In the genomic region with DNA sequence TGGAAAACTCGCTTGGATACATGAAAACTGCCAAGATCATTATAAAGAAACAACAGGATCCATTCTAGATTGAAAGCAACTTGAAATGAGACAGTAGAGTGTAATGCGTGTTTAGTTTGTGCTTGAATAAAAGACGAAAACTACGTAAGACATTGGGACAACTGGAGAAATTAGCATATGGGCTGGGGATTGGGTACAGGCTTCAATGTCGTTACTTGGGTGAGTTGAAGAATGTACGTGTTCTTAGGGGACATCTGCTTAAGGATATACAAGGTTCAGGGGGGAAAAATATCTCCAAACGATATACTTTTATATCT, we compare ENCODE assay signal across 6 cellular contexts. TPM values are rescaled to one million over a fixed set of nuclear protein-coding genes. Genes with fewer than 3 reads are reported as not detected.
DNase-seq lines count a peak whose midpoint lies in the region; FAIRE-seq and TF ChIP-seq lines count a peak whose summit lies in the region.

No MANE protein-coding gene starts in this region.

- H3K79me2 ChIP-seq in endothelial cell of umbilical vein (ENCODE audit: control insufficient read depth, insufficient read depth, low read length), result peaks cover 7% of the 10 kb centered on the region

- peaks cover 9% of the 10 kb centered on the region for H3K4me1 ChIP-seq in endothelial cell of umbilical vein (ENCODE audit: control insufficient read depth, extremely low read depth, insufficient read depth, low read length)

- no TSS peak for BruUV-seq in endothelial cell of umbilical vein (replicated peaks; lab: Mats Ljungman, UMichigan)

- intact Hi-C loops in endothelial cell of umbilical vein (cut with micrococcal nuclease), result loop anchor here (1.0 to 2.0 kb wide), 5 partner anchors 22 to 76 kb away; partner anchors contain the start of genes ZNF497, ZNF544, ZNF837 and ZSCAN22

- peak overlapping the region; percentile 91 for H3K4me3 Mint-ChIP-seq in activated CD4-positive, alpha-beta T cell treated with anti-CD3 and anti-CD28 coated beads, Interleukin-2, amount 10 ng/mL, durations not matched to agents 7 days and 5 days

- no peaks in the 10 kb centered on the region for H4K20me1 ChIP-seq in endothelial cell of umbilical vein (replicated peaks; ENCODE audit: control insufficient read depth, extremely low read depth, insufficient read depth, low read length)

- no peaks in the 10 kb centered on the region for H3K9me3 ChIP-seq in endothelial cell of umbilical vein (replicated peaks; ENCODE audit: control insufficient read depth, insufficient read depth, low read length)

- peak overlapping the region; percentile 40 to 68 (median 49) for H3K4me3 ChIP-seq in endothelial cell of umbilical vein (replicated peaks in 1 of 3; ENCODE audit: insufficient read depth in 1 of 3, low read depth in 1 of 3, low read length in 3 of 3)
- H3K4me3 ChIP-seq in skin epidermis, result peak overlapping the region; percentile 50 to 91 (median 80)

- TF ChIP-seq POLR2A in endothelial cell of umbilical vein (IDR thresholded peaks at IDR 0.05; ENCODE audit: low read depth, low read length), result no peak

- CTCF ChIA-PET in activated CD4-positive, alpha-beta T cell treated with anti-CD3 and anti-CD28 coated beads, Interleukin-2, amount 10 ng/mL, durations not matched to agents 7 days and 5 days (lab: Charles Lee), result interaction anchor here (1.3 kb wide), 1 partner anchor 19 kb away, joined by 3 read pairs; no protein-coding TSS in a partner anchor
- CTCF ChIA-PET in endothelial cell of umbilical vein (lab: Charles Lee), result interaction anchor here (0.6 kb wide), 1 partner anchor 76 kb away, joined by 3 read pairs; no protein-coding TSS in a partner anchor

- H3K36me3 ChIP-seq in endothelial cell of umbilical vein (ENCODE audit: control insufficient read depth in 2 of 2, extremely low read depth in 1 of 2, insufficient read depth in 2 of 2, low read length in 2 of 2), result peaks cover 0 to 9% of the 10 kb centered on the region in 2 experiments

- H3K4me1 Mint-ChIP-seq in activated CD4-positive, alpha-beta T cell treated with anti-CD3 and anti-CD28 coated beads, Interleukin-2, amount 10 ng/mL, durations not matched to agents 7 days and 5 days, result peaks cover 44% of the 10 kb centered on the region

- H2AFZ ChIP-seq in endothelial cell of umbilical vein (ENCODE audit: low read depth, low read length), result peak overlapping the region; percentile 79

- DNase-seq in activated CD4-positive, alpha-beta T cell treated with anti-CD3 and anti-CD28 coated beads, Interleukin-2, amount 10 ng/mL, durations not matched to agents 7 days and 5 days, result no peak
- no peak for DNase-seq in activated CD4-positive, alpha-beta T cell treated with anti-CD3 and anti-CD28 coated beads for 1 hour
- DNase-seq in endothelial cell of umbilical vein (ENCODE audit: low read depth, low spot score) (no peak), RKO (ENCODE audit: low spot score) (no peak)
- DNase-seq in effector CD8-positive, alpha-beta T cell (lab: John Stamatoyannopoulos, UW), result no peak

- H3K4me2 ChIP-seq in endothelial cell of umbilical vein (ENCODE audit: insufficient read depth, low read length), result peak overlapping the region; percentile 90

- H3K36me3 Mint-ChIP-seq in activated CD4-positive, alpha-beta T cell treated with anti-CD3 and anti-CD28 coated beads, Interleukin-2, amount 10 ng/mL, durations not matched to agents 7 days and 5 days (ENCODE audit: low read depth), result peaks cover 75% of the 10 kb centered on the region

- POLR2A ChIA-PET in activated CD4-positive, alpha-beta T cell treated with anti-CD3 and anti-CD28 coated beads, Interleukin-2, amount 10 ng/mL, durations not matched to agents 7 days and 5 days (lab: Charles Lee), result no interaction called here
- POLR2A ChIA-PET in endothelial cell of umbilical vein (lab: Charles Lee), result interaction anchor here (0.7 to 1.0 kb wide), 2 partner anchors 26 to 77 kb away, joined by 3 to 5 read pairs; partner anchors contain the start of genes ZNF544 and ZNF8

- no peak for FAIRE-seq in endothelial cell of umbilical vein (lab: Jason Lieb, UNC)

- no peaks in the 10 kb centered on the region for H3K9me1 ChIP-seq in endothelial cell of umbilical vein (replicated peaks; ENCODE audit: control insufficient read depth, extremely low read depth, insufficient read depth, low read length)

- peak overlapping the region; percentile 95 for H3K27ac ChIP-seq in endothelial cell of umbilical vein (ENCODE audit: insufficient read depth, low read depth, low read length)
- peak overlapping the region in 19 of 21 experiments; percentile 13 to 96 (median 84) for H3K27ac ChIP-seq in skin epidermis

- dilution Hi-C loops in endothelial cell of umbilical vein (cut with MboI; ENCODE audit: extremely low pct_ligation_motif_present, low sequenced_read_pairs), result no loop called here

- H3K9me3 Mint-ChIP-seq in activated CD4-positive, alpha-beta T cell treated with anti-CD3 and anti-CD28 coated beads, Interleukin-2, amount 10 ng/mL, durations not matched to agents 7 days and 5 days, result peaks cover 16% of the 10 kb centered on the region

- H3K27ac Mint-ChIP-seq in activated CD4-positive, alpha-beta T cell treated with anti-CD3 and anti-CD28 coated beads, Interleukin-2, amount 10 ng/mL, durations not matched to agents 7 days and 5 days, result peak overlapping the region; percentile 98

- no peaks in the 10 kb centered on the region for H3K27me3 Mint-ChIP-seq in activated CD4-positive, alpha-beta T cell treated with anti-CD3 and anti-CD28 coated beads, Interleukin-2, amount 10 ng/mL, durations not matched to agents 7 days and 5 days

- H3K9ac ChIP-seq in endothelial cell of umbilical vein (replicated peaks; ENCODE audit: extremely low read depth, insufficient read depth, low read length), result peak overlapping the region; percentile 66

- TF ChIP-seq CTCF in endothelial cell of umbilical vein (IDR thresholded peaks at IDR 0.05; ENCODE audit: extremely low read depth in 1 of 2, insufficient read depth in 1 of 2, low read depth in 1 of 2, low read length in 2 of 2), result no peak

- H3K27me3 ChIP-seq in endothelial cell of umbilical vein (ENCODE audit: control insufficient read depth in 2 of 2, insufficient read depth in 2 of 2, low read length in 2 of 2), result no peaks in the 10 kb centered on the region

RNA-seq across cellular contexts. Expression of gene ERVK3-1, which starts 0.5 kb away (rescaled TPM):
- 10 to 100 TPM; 57.0 to 59.5 TPM for total RNA-seq in activated CD4-positive, alpha-beta T cell treated with anti-CD3 and anti-CD28 coated beads, Interleukin-2, amount 10 ng/mL, durations not matched to agents 7 days and 5 days
- 25.8 and 28.4 TPM in 2 replicates for total RNA-seq in endothelial cell of umbilical vein
- polyA plus RNA-seq in endothelial cell of umbilical vein, result 25.9 and 29.3 TPM in 2 replicates
- polyA plus RNA-seq in endothelial cell of umbilical vein (2011; cell fraction: cytosol; rRNA removed), result 28.0 and 29.4 TPM in 2 replicates
- 122 and 125 TPM in 2 replicates for polyA plus RNA-seq in endothelial cell of umbilical vein (2011; cell fraction: nucleus; rRNA removed)
- 26.8 and 34.9 TPM in 2 replicates for polyA plus RNA-seq in endothelial cell of umbilical vein (2012)
- polyA minus RNA-seq in endothelial cell of umbilical vein, result 29.3 and 30.2 TPM in 2 replicates
- 14.8 TPM for polyA minus RNA-seq in endothelial cell of umbilical vein (2011; cell fraction: cytosol; rRNA and poly(A)+ RNA removed)
- polyA minus RNA-seq in endothelial cell of umbilical vein (2011; cell fraction: nucleus; rRNA and poly(A)+ RNA removed), result 61.4 and 66.4 TPM in 2 replicates

RNA-seq across cellular contexts. Expression of gene ZSCAN22, which starts 22.1 kb away (rescaled TPM):
- 1 to 10 TPM; 4.3 to 5.0 TPM for total RNA-seq in activated CD4-positive, alpha-beta T cell treated with anti-CD3 and anti-CD28 coated beads, Interleukin-2, amount 10 ng/mL, durations not matched to agents 7 days and 5 days
- 3.6 and 3.7 TPM in 2 replicates for total RNA-seq in endothelial cell of umbilical vein
- 3.6 and 3.9 TPM in 2 replicates for polyA plus RNA-seq in endothelial cell of umbilical vein
- 2.1 and 2.4 TPM in 2 replicates for polyA plus RNA-seq in endothelial cell of umbilical vein (2011; cell fraction: cytosol; rRNA removed)
- polyA plus RNA-seq in endothelial cell of umbilical vein (2011; cell fraction: nucleus; rRNA removed), result 2.7 and 2.8 TPM in 2 replicates
- 1.3 and 1.5 TPM in 2 replicates for polyA plus RNA-seq in endothelial cell of umbilical vein (2012)
- 8.1 and 9.1 TPM in 2 replicates for polyA minus RNA-seq in endothelial cell of umbilical vein
- polyA minus RNA-seq in endothelial cell of umbilical vein (2011; cell fraction: cytosol; rRNA and poly(A)+ RNA removed), result 5.2 TPM
- 2.8 and 3.7 TPM in 2 replicates for polyA minus RNA-seq in endothelial cell of umbilical vein (2011; cell fraction: nucleus; rRNA and poly(A)+ RNA removed)

RNA-seq across cellular contexts. Expression of gene ZNF8, which starts 26.0 kb away (rescaled TPM):
- total RNA-seq in activated CD4-positive, alpha-beta T cell treated with anti-CD3 and anti-CD28 coated beads, Interleukin-2, amount 10 ng/mL, durations not matched to agents 7 days and 5 days, result 1 to 10 TPM; 5.1 to 5.4 TPM
- 6.3 and 6.8 TPM in 2 replicates for total RNA-seq in endothelial cell of umbilical vein
- polyA plus RNA-seq in endothelial cell of umbilical vein, result 3.7 and 4.0 TPM in 2 replicates
- polyA plus RNA-seq in endothelial cell of umbilical vein (2011; cell fraction: cytosol; rRNA removed), result 2.4 and 2.7 TPM in 2 replicates
- polyA plus RNA-seq in endothelial cell of umbilical vein (2011; cell fraction: nucleus; rRNA removed), result 9.2 and 10.2 TPM in 2 replicates
- polyA plus RNA-seq in endothelial cell of umbilical vein (2012), result 1.2 and 1.4 TPM in 2 replicates
- 12.1 and 12.5 TPM in 2 replicates for polyA minus RNA-seq in endothelial cell of umbilical vein
- polyA minus RNA-seq in endothelial cell of umbilical vein (2011; cell fraction: cytosol; rRNA and poly(A)+ RNA removed), result 5.1 TPM
- polyA minus RNA-seq in endothelial cell of umbilical vein (2011; cell fraction: nucleus; rRNA and poly(A)+ RNA removed), result 6.0 and 9.5 TPM in 2 replicates

RNA-seq across cellular contexts. Expression of gene A1BG, which starts 48.6 kb away (rescaled TPM):
- 1 to 10 TPM; 2.0 to 4.5 TPM for total RNA-seq in activated CD4-positive, alpha-beta T cell treated with anti-CD3 and anti-CD28 coated beads, Interleukin-2, amount 10 ng/mL, durations not matched to agents 7 days and 5 days
- 0.85 and 2.3 TPM in 2 replicates for total RNA-seq in endothelial cell of umbilical vein
- 3.7 and 6.2 TPM in 2 replicates for polyA plus RNA-seq in endothelial cell of umbilical vein
- 1.0 and 1.9 TPM in 2 replicates for polyA plus RNA-seq in endothelial cell of umbilical vein (2011; cell fraction: cytosol; rRNA removed)
- 0.21 and 0.55 TPM in 2 replicates for polyA plus RNA-seq in endothelial cell of umbilical vein (2011; cell fraction: nucleus; rRNA removed)
- polyA plus RNA-seq in endothelial cell of umbilical vein (2012), result 1.2 and 1.9 TPM in 2 replicates
- 0.53 TPM in 1 of 2 replicates, not detected in the other for polyA minus RNA-seq in endothelial cell of umbilical vein
- polyA minus RNA-seq in endothelial cell of umbilical vein (2011; cell fraction: cytosol; rRNA and poly(A)+ RNA removed), result not detected
- polyA minus RNA-seq in endothelial cell of umbilical vein (2011; cell fraction: nucleus; rRNA and poly(A)+ RNA removed), result 0.53 TPM in 1 of 2 replicates, not detected in the other

RNA-seq across cellular contexts. Expression of gene ZNF497, which starts 57.8 kb away (rescaled TPM):
- total RNA-seq in activated CD4-positive, alpha-beta T cell treated with anti-CD3 and anti-CD28 coated beads, Interleukin-2, amount 10 ng/mL, durations not matched to agents 7 days and 5 days, result 1 to 10 TPM in 1 of 2 experiments, under 1 TPM in 1; 0.98 to 1.4 TPM
- total RNA-seq in endothelial cell of umbilical vein, result 0.42 and 1.3 TPM in 2 replicates
- polyA plus RNA-seq in endothelial cell of umbilical vein, result 0.40 and 0.62 TPM in 2 replicates
- polyA plus RNA-seq in endothelial cell of umbilical vein (2011; cell fraction: cytosol; rRNA removed), result 0.10 and 0.21 TPM in 2 replicates
- polyA plus RNA-seq in endothelial cell of umbilical vein (2011; cell fraction: nucleus; rRNA removed), result 1.2 and 1.7 TPM in 2 replicates
- polyA plus RNA-seq in endothelial cell of umbilical vein (2012), result 0.20 and 0.35 TPM in 2 replicates
- 0.46 and 1.8 TPM in 2 replicates for polyA minus RNA-seq in endothelial cell of umbilical vein
- 1.6 TPM for polyA minus RNA-seq in endothelial cell of umbilical vein (2011; cell fraction: cytosol; rRNA and poly(A)+ RNA removed)
- 0.82 and 0.87 TPM in 2 replicates for polyA minus RNA-seq in endothelial cell of umbilical vein (2011; cell fraction: nucleus; rRNA and poly(A)+ RNA removed)
